Comparison of ENCODE assay signal across 20 cellular contexts in genomic region chr1:197810812-197811211, GRCh38.
"Had no signal": no experiment of that assay in that cellular context is flagged by ENCODE, and none has a peak within 500 bp of the region (broad histone marks: within the 10 kb centered on the region; RNA-seq: fewer than 3 reads in every experiment).

No MANE protein-coding gene starts in this region.

- H3K27me3 ChIP-seq: heart left ventricle, neutrophil, spleen, tibial artery, upper lobe of left lung, uterus had no signal

- ATAC-seq: heart left ventricle; naive thymus-derived CD4-positive, alpha-beta T cell; sciatic nerve; stimulated activated memory B cell treated with anti-CD40 and anti-IgM and Interleukin-4, amounts not matched to agents 10 μg/mL and 1 μg/mL and 100 μg/mL, for 72 hours had no signal

- H3K4me1 ChIP-seq: spleen, tibial artery, upper lobe of left lung, uterus had no signal

- H3K4me3 ChIP-seq: coronary artery, heart left ventricle, spleen, tibial artery, upper lobe of left lung, uterus had no signal

- DNase-seq: effector CD4-positive, alpha-beta T cell; foreskin melanocyte; heart left ventricle; hippocampal formation; kidney glomerular epithelial cell; mammary epithelial cell; naive thymus-derived CD4-positive, alpha-beta T cell; nephron progenitor cell; posterior cingulate gyrus; spleen; stimulated activated CD4-positive, alpha-beta T cell treated with anti-CD3 and anti-CD28 coated beads, Interleukin-15, amount 100 ng/mL, for 24 hours; stimulated activated CD4-positive, alpha-beta T cell treated with anti-CD3 and anti-CD28 coated beads, Interleukin-1b, Interleukin-23, amount 100 ng/mL, for 48 hours; stimulated activated CD4-positive, alpha-beta T cell treated with anti-CD3 and anti-CD28 coated beads, Interleukin-4, amount 100 ng/mL, for 24 hours; tibial artery; upper lobe of left lung; uterus had no signal

- H3K27ac ChIP-seq: coronary artery, heart left ventricle, neutrophil, spleen, tibial artery, upper lobe of left lung, uterus had no signal

- H3K36me3 ChIP-seq: heart left ventricle, neutrophil, spleen, tibial artery, upper lobe of left lung, uterus had no signal

- H3K9me3 ChIP-seq: neutrophil, tibial artery, upper lobe of left lung, uterus had no signal
